ENCODE assay signal across 10 cellular contexts in the genomic region with DNA sequence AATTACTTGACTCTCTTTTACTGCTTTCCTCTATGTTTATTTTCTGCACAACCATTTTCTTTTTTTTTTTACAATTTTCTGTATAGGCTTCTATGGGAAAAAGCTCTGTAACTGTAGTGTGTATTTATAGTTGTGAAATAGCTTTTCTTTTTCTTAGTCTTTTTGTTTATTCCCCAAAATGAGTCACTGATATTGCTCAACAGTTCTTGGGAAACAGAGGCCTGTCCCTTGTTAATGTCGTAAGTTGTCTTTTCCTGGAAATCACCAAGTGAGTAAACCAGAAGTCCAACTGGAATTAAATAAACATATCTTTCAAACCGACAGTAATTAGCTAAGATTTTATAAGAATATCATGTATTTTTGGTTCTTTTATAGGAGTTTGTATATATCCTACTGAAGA.
DNase-seq lines count a peak whose midpoint lies in the region; ATAC-seq and TF ChIP-seq lines count a peak whose summit lies in the region.
"Had no signal": no experiment of that assay in that cellular context is flagged by ENCODE, and none has a peak within 500 bp of the region (broad histone marks: within the 10 kb centered on the region; RNA-seq: fewer than 3 reads in every experiment).

No MANE protein-coding gene starts in this region.

- peak; percentile 90 for DNase-seq in HS-5 (ENCODE audit: low read depth)
- DNase-seq in amniotic epithelial cell (ENCODE audit: low read depth), result peak; percentile 99
- no peak for DNase-seq in right cardiac atrium
- no peak for DNase-seq in spleen
- no peak for DNase-seq in activated naive CD4-positive, alpha-beta T cell treated with anti-CD3 and anti-CD28 coated beads, Interleukin-2, amount 50 U/mL, for 72 hours (ENCODE audit: low spot score in 2 of 2)
- no peak for DNase-seq in iPS-NIHi7 (ENCODE audit: extremely low spot score)
- DNase-seq in NCI-H1048 (lab: John Stamatoyannopoulos, UW), result no peak
- DNase-seq: testis had no signal

- WGBS in right cardiac atrium, result 34% methylated on average over 2 of the region's 2 CpGs
- WGBS in spleen, 5 donors, result 32 to 68% (median 36%) methylated on average over 2 of the region's 2 CpGs

- TF ChIP-seq POLR2A in spleen (IDR thresholded peaks at IDR 0.05), result no peak

- ATAC-seq in right cardiac atrium (peak; percentile 65 to 79), GM18502 (IDR thresholded peaks at IDR 0.05; ENCODE audit: poor library complexity, unreplicated experiment) (no peak)
- ATAC-seq in activated naive CD4-positive, alpha-beta T cell treated with anti-CD3 and anti-CD28 coated beads, Interleukin-2, amount 50 U/mL, for 72 hours, result no peak

- intact Hi-C loops in right cardiac atrium (cut with DNase I) (no loop called here), spleen (cut with DNase I; ENCODE audit: low total_unique reads) (no loop called here)

- H3K27me3 ChIP-seq in right cardiac atrium (ENCODE audit: control insufficient read depth, insufficient read depth) (no peaks in the 10 kb centered on the region), spleen (replicated peaks in 1 of 7) (no peaks in the 10 kb centered on the region)
- H3K27me3 ChIP-seq: testis had no signal

- no peak for TF ChIP-seq CTCF in spleen (IDR thresholded peaks at IDR 0.05 in 8 of 11, conservative IDR thresholded peaks at IDR 0.05 in 3 of 11)

- no peak overlapping the region for H3K27ac Mint-ChIP-seq in activated naive CD4-positive, alpha-beta T cell treated with anti-CD3 and anti-CD28 coated beads, Interleukin-2, amount 50 U/mL, for 72 hours
- H3K27ac Mint-ChIP-seq: nephron had no signal

- H3K36me3 ChIP-seq in spleen, result no peaks in the 10 kb centered on the region

- H3K9me3 ChIP-seq in right cardiac atrium (ENCODE audit: control insufficient read depth, low read length) (no peaks in the 10 kb centered on the region), spleen (no peaks in the 10 kb centered on the region)
- H3K9me3 ChIP-seq: testis had no signal

- H3K4me3 ChIP-seq in right cardiac atrium (ENCODE audit: low read length) (no peak overlapping the region), spleen (no peak overlapping the region)
- H3K4me3 ChIP-seq: testis had no signal

- peaks cover 0 to 7% of the 10 kb centered on the region in 2 donors for H3K9me3 Mint-ChIP-seq in activated naive CD4-positive, alpha-beta T cell treated with anti-CD3 and anti-CD28 coated beads, Interleukin-2, amount 50 U/mL, for 72 hours

- no peaks in the 10 kb centered on the region for H3K36me3 Mint-ChIP-seq in activated naive CD4-positive, alpha-beta T cell treated with anti-CD3 and anti-CD28 coated beads, Interleukin-2, amount 50 U/mL, for 72 hours

- no peaks in the 10 kb centered on the region for H3K4me1 ChIP-seq in right cardiac atrium (ENCODE audit: control insufficient read depth, insufficient read depth, low read length)
- H3K4me1 ChIP-seq in spleen, result peaks cover 0 to 22% (median 0%) of the 10 kb centered on the region in 6 donors
- H3K4me1 ChIP-seq: testis had no signal

- H3K27ac ChIP-seq in right cardiac atrium (ENCODE audit: low read length) (no peak overlapping the region), spleen (peak overlapping the region in 6 of 8 donors; percentile 59 to 80 (median 64))

Comparison
In these comparisons a context has a peak if more than half of its experiments do, and no peak if none do; other contexts are left out.
1. DNase-seq: peak in HS-5 (single experiment) and amniotic epithelial cell (single experiment); none in right cardiac atrium (0 of 3), spleen (single experiment), activated naive CD4-positive, alpha-beta T cell treated with anti-CD3 and anti-CD28 coated beads, Interleukin-2, amount 50 U/mL, for 72 hours (0 of 2), iPS-NIHi7 (single experiment) and NCI-H1048 (single experiment).
2. ATAC-seq: peak in right cardiac atrium (2 of 2); none in GM18502 (single experiment) and activated naive CD4-positive, alpha-beta T cell treated with anti-CD3 and anti-CD28 coated beads, Interleukin-2, amount 50 U/mL, for 72 hours (0 of 2).